8 cellular contexts compared by ENCODE assay signal in genomic region chr12:22624908-22625646, GRCh38. TPM values are rescaled to one million over a fixed set of nuclear protein-coding genes. Genes with fewer than 3 reads are reported as not detected.
A peak's percentile ranks its signal among the peaks of the same experiment; 100 is the strongest.
DNase-seq lines count a peak whose midpoint lies in the region; ATAC-seq, FAIRE-seq and TF ChIP-seq lines count a peak whose summit lies in the region.

TSS of gene ETNK1 (plus strand) at chr12:22625171. CDS start at chr12:22625431, 260 bp downstream.

- H3K36me3 ChIP-seq in right atrium auricular region = no peaks in the 10 kb centered on the region
- no peaks in the 10 kb centered on the region for H3K36me3 ChIP-seq in uterus

- DNase-seq in GM12892 (ENCODE audit: insufficient read length) (peak; percentile 60), NCI-H1436 (lab: John Stamatoyannopoulos, UW) (peak; percentile 89), T-helper 17 cell (peak; percentile 74 to 78 (median 76)), right atrium auricular region (ENCODE audit: low spot score) (peak; percentile 96), pulmonary artery endothelial cell (ENCODE audit: low read depth, low spot score) (peak; percentile 72), uterus (peak; percentile 92 to 96)

- H3K9me3 ChIP-seq in T-helper 17 cell (ENCODE audit: control insufficient read depth, low read length, poor library complexity, severe bottlenecking) (no peaks in the 10 kb centered on the region), right atrium auricular region (no peaks in the 10 kb centered on the region), uterus (no peaks in the 10 kb centered on the region)

- no peak for TF ChIP-seq CTCF in right atrium auricular region (IDR thresholded peaks at IDR 0.05)
- peak in 1 of 4 experiments; percentile 13 for TF ChIP-seq CTCF in uterus (IDR thresholded peaks at IDR 0.05)

- H3K27me3 Mint-ChIP-seq in T-helper 17 cell = no peaks in the 10 kb centered on the region

- peak within 1 kb of the TSS; percentile 100 for H3K4me3 Mint-ChIP-seq in T-helper 17 cell

- TF ChIP-seq POLR2A in GM12892 (IDR thresholded peaks at IDR 0.05; ENCODE audit: low read depth, low read length) (peak; percentile 90), uterus (IDR thresholded peaks at IDR 0.05) (peak; percentile 99)

- H3K4me3 ChIP-seq in right atrium auricular region (peak within 1 kb of the TSS; percentile 90 to 93), uterus (peak within 1 kb of the TSS; percentile 94 to 95)

- H3K27me3 ChIP-seq in right atrium auricular region = no peaks in the 10 kb centered on the region
- no peaks in the 10 kb centered on the region for H3K27me3 ChIP-seq in uterus

- ATAC-seq in HG02798 (IDR thresholded peaks at IDR 0.05; ENCODE audit: poor library complexity, unreplicated experiment) (peak; percentile 99), T-helper 17 cell (peak; percentile 97)

- H3K4me1 Mint-ChIP-seq in T-helper 17 cell = peaks cover 24% of the 10 kb centered on the region

- peak within 1 kb of the TSS; percentile 90 for H3K27ac ChIP-seq in angular gyrus (ENCODE audit: low read depth, low read length)
- peak within 1 kb of the TSS; percentile 97 to 99 for H3K27ac ChIP-seq in right atrium auricular region
- H3K27ac ChIP-seq in uterus = peak within 1 kb of the TSS; percentile 98 to 99

- intact Hi-C loops in uterus (cut with DNase I; ENCODE audit: low total_unique reads) = no loop called here

- H3K36me3 Mint-ChIP-seq in T-helper 17 cell (ENCODE audit: low read depth) = peaks cover 3% of the 10 kb centered on the region

- peak within 1 kb of the TSS; percentile 98 for H3K27ac Mint-ChIP-seq in T-helper 17 cell

- H3K4me1 ChIP-seq in right atrium auricular region = peaks cover 0 to 25% of the 10 kb centered on the region in 2 donors
- no peaks in the 10 kb centered on the region for H3K4me1 ChIP-seq in uterus

- peak; percentile 96 for FAIRE-seq in GM12892 (lab: Jason Lieb, UNC)

RNA-seq across cellular contexts. Expression of gene ETNK1, which starts in this region (rescaled TPM):
- 28.4 TPM for polyA plus RNA-seq in GM12892 (2012; ENCODE audit: missing spikeins)
- total RNA-seq in T-helper 17 cell (10 to 100 TPM; 52.0 to 52.9 TPM), right atrium auricular region (10 to 100 TPM; 13.9 to 17.1 TPM), pulmonary artery endothelial cell (41.0 and 49.9 TPM in 2 replicates), uterus (100 to 1,000 TPM in 1 of 4 donors, 10 to 100 TPM in 3; 16.7 to 145 (median 71.7) TPM)

Comparison
In these comparisons a context has a peak if more than half of its experiments do, and no peak if none do; other contexts are left out.
1. Peak in every context shown above with its lines: DNase-seq, ATAC-seq, H3K4me3 ChIP-seq and H3K27ac ChIP-seq.